Comparison of ENCODE assay signal across 11 cellular contexts in the genomic region with DNA sequence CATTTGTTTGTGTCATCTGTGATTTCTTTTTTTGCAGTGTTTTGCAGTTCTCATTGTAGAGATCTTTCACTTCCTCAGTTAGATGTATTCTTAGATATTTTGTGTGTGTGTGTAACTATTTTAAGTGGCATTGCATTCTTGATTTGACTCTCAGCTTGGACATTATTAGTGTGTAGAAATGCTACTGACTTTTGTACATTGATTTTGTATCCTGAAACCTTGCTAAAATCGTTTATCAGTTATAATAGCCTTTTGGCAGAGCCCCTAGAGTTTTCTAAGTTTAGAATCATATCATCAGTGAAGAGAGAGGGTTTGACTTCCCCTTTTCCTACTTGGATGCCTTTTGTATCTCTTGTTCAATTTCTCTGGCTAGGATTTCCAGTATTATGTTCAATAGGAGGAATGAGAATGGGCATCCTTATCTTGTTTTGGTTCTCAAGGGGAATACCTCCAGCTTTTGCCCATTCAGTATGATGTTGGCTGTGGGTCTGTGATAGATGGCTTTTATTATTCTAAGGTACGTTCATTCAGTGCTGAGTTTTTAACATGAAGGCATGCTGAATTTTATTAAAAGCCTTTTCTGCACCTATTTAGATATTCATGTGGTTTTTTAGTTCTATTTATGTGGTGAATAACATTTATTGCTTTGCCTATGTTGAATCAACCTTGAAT.
DNase-seq lines count a peak whose midpoint lies in the region; ATAC-seq, FAIRE-seq and TF ChIP-seq lines count a peak whose summit lies in the region.
"Had no signal": no experiment of that assay in that cellular context is flagged by ENCODE, and none has a peak within 500 bp of the region (broad histone marks: within the 10 kb centered on the region; RNA-seq: fewer than 3 reads in every experiment).

No MANE protein-coding gene starts in this region.

- H3K36me3 ChIP-seq in upper lobe of right lung (no peaks in the 10 kb centered on the region), esophagus squamous epithelium (no peaks in the 10 kb centered on the region)
- H3K36me3 ChIP-seq: brain microvascular endothelial cell had no signal

- H3K9me3 ChIP-seq in upper lobe of right lung (no peaks in the 10 kb centered on the region), esophagus squamous epithelium (peaks cover 0 to 18% (median 6%) of the 10 kb centered on the region in 3 donors)

- H3K4me1 ChIP-seq in upper lobe of right lung (no peaks in the 10 kb centered on the region), esophagus squamous epithelium (no peaks in the 10 kb centered on the region)

- H3K4me3 ChIP-seq in upper lobe of right lung (no peak overlapping the region), esophagus squamous epithelium (no peak overlapping the region)

- DNase-seq in GM12891 (ENCODE audit: insufficient read length, low spot score) (no peak), upper lobe of right lung (no peak), kidney glomerular epithelial cell (lab: John Stamatoyannopoulos, UW) (no peak), esophagus squamous epithelium (lab: John Stamatoyannopoulos, UW) (no peak), HUDEP-2 (lab: John Stamatoyannopoulos, UW; ENCODE audit: unreplicated experiment in 76 of 76) (no peak)
- DNase-seq: brain microvascular endothelial cell, NCI-H1105 treated with DMSO at 0.1 percent for 48 hours had no signal

- H3K27ac ChIP-seq in upper lobe of right lung (no peak overlapping the region), esophagus squamous epithelium (no peak overlapping the region)
- H3K27ac ChIP-seq: brain microvascular endothelial cell had no signal

- H3K27me3 ChIP-seq in upper lobe of right lung (no peaks in the 10 kb centered on the region), esophagus squamous epithelium (no peaks in the 10 kb centered on the region)
- H3K27me3 ChIP-seq: brain microvascular endothelial cell had no signal

- 49 to 51% methylated on average over 2 of the region's 2 CpGs for WGBS in esophagus squamous epithelium, 2 donors

- no peak for TF ChIP-seq CTCF in upper lobe of right lung (IDR thresholded peaks at IDR 0.05)
- TF ChIP-seq CTCF in esophagus squamous epithelium (IDR thresholded peaks at IDR 0.05) = no peak

- peak; percentile 91 for FAIRE-seq in GM12891 (lab: Jason Lieb, UNC)
- FAIRE-seq: TTC549 had no signal

- no peak for TF ChIP-seq POLR2A in GM12891 (IDR thresholded peaks at IDR 0.05; ENCODE audit: low read depth, low read length)
- no peak for TF ChIP-seq POLR2A in esophagus squamous epithelium (IDR thresholded peaks at IDR 0.05)

- intact Hi-C loops in upper lobe of right lung (cut with DNase I) = no loop called here
- intact Hi-C loops in esophagus squamous epithelium (cut with DNase I) = no loop called here

- peak; percentile 70 for ATAC-seq in GM19438 (IDR thresholded peaks at IDR 0.05; ENCODE audit: low read depth, unreplicated experiment)
- ATAC-seq in HG02870 (IDR thresholded peaks at IDR 0.05; ENCODE audit: unreplicated experiment) = peak; percentile 95
- ATAC-seq in HG03558 (IDR thresholded peaks at IDR 0.05; ENCODE audit: extremely low read depth, unreplicated experiment) = peak; percentile 90
- no peak for ATAC-seq in upper lobe of right lung

TF ChIP-seq in GM12891, 5 proteins besides CTCF, POLR2A, EP300 and RAD21:
- TF ChIP-seq SPI1 (IDR thresholded peaks at IDR 0.05; ENCODE audit: low read depth, low read length) (peak; percentile 85), TAF1 (IDR thresholded peaks at IDR 0.05; ENCODE audit: low read depth, low read length) (no peak), PAX5 (IDR thresholded peaks at IDR 0.05; ENCODE audit: insufficient read depth, low read length, severe bottlenecking) (no peak)
TF ChIP-seq in GM12891: peak in this region for 1.
